In genomic region chr16:64412578-64413280, GRCh38 we compare ENCODE assay signal across 17 cellular contexts.
DNase-seq lines count a peak whose midpoint lies in the region; ATAC-seq and TF ChIP-seq lines count a peak whose summit lies in the region.
"Had no signal": no experiment of that assay in that cellular context is flagged by ENCODE, and none has a peak within 500 bp of the region (broad histone marks: within the 10 kb centered on the region; RNA-seq: fewer than 3 reads in every experiment).

No MANE protein-coding gene starts in this region.

- DNase-seq in AG10803 (ENCODE audit: low read depth) (peak; percentile 74), MG63 (peak; percentile 52), coronary artery (ENCODE audit: low spot score) (no peak), kidney tubule cell (ENCODE audit: low spot score) (peak; percentile 67), glutamatergic neuron (no peak), NCI-H1092 (lab: John Stamatoyannopoulos, UW) (no peak)
- DNase-seq in activated CD4-positive, CD25-positive, alpha-beta regulatory T cell treated with anti-CD3 and anti-CD28 coated beads, Interleukin-2, amount 50 U/mL, for 72 hours: no peak
- DNase-seq: ACHN; activated CD4-positive, alpha-beta memory T cell treated with anti-CD3 and anti-CD28 coated beads, Interleukin-2, amount 10 ng/mL, durations not matched to agents 7 days and 5 days; Calu3; endodermal cell; lower lobe of right lung; NCI-H2081 treated with DMSO at 0.1 percent for 48 hours; SIG-M5 had no signal

- no peak overlapping the region for H3K27ac Mint-ChIP-seq in glutamatergic neuron (ENCODE audit: unreplicated experiment)
- H3K27ac Mint-ChIP-seq: activated CD4-positive, alpha-beta memory T cell treated with anti-CD3 and anti-CD28 coated beads, Interleukin-2, amount 10 ng/mL, durations not matched to agents 7 days and 5 days; activated T-helper 17 cell treated with anti-CD3 and anti-CD28 coated beads, Interleukin-2, amount 50 U/mL, for 72 hours; endodermal cell; neural progenitor cell had no signal

- no peaks in the 10 kb centered on the region for H3K27me3 ChIP-seq in MG63
- H3K27me3 ChIP-seq: neural progenitor cell had no signal

- H3K27ac ChIP-seq in coronary artery: peak overlapping the region; percentile 60 to 68
- H3K27ac ChIP-seq: lower lobe of right lung, neural progenitor cell had no signal

- no peaks in the 10 kb centered on the region for H3K36me3 Mint-ChIP-seq in glutamatergic neuron (ENCODE audit: unreplicated experiment)

- peaks cover 20% of the 10 kb centered on the region for H3K4me1 Mint-ChIP-seq in glutamatergic neuron (ENCODE audit: low read depth, unreplicated experiment)
- H3K4me1 Mint-ChIP-seq: activated T-helper 17 cell treated with anti-CD3 and anti-CD28 coated beads, Interleukin-2, amount 50 U/mL, for 72 hours; neural progenitor cell had no signal

- no peak overlapping the region for H3K4me3 Mint-ChIP-seq in glutamatergic neuron (ENCODE audit: unreplicated experiment)
- H3K4me3 Mint-ChIP-seq: activated CD4-positive, alpha-beta memory T cell treated with anti-CD3 and anti-CD28 coated beads, Interleukin-2, amount 10 ng/mL, durations not matched to agents 7 days and 5 days; activated T-helper 17 cell treated with anti-CD3 and anti-CD28 coated beads, Interleukin-2, amount 50 U/mL, for 72 hours; endodermal cell; neural progenitor cell had no signal

- no peaks in the 10 kb centered on the region for H3K9me3 Mint-ChIP-seq in glutamatergic neuron (ENCODE audit: unreplicated experiment)

- TF ChIP-seq CTCF in AG10803 (conservative IDR thresholded peaks at IDR 0.05; ENCODE audit: low read length): no peak
- no peak for TF ChIP-seq CTCF in coronary artery (IDR thresholded peaks at IDR 0.05)
- no peak for TF ChIP-seq CTCF in glutamatergic neuron (IDR thresholded peaks at IDR 0.05; ENCODE audit: partially characterized antibody, unreplicated experiment)

- no peak for ATAC-seq in HG03108 (IDR thresholded peaks at IDR 0.05; ENCODE audit: unreplicated experiment)
- ATAC-seq: activated T-helper 17 cell treated with anti-CD3 and anti-CD28 coated beads, Interleukin-2, amount 50 U/mL, for 72 hours; lower lobe of right lung had no signal

- no peaks in the 10 kb centered on the region for H3K36me3 ChIP-seq in MG63
- H3K36me3 ChIP-seq: lower lobe of right lung, neural progenitor cell had no signal

- no peak overlapping the region for H3K4me3 ChIP-seq in AG10803 (ENCODE audit: low read length)
- no peak overlapping the region for H3K4me3 ChIP-seq in MG63
- H3K4me3 ChIP-seq in coronary artery: peak overlapping the region; percentile 20
- H3K4me3 ChIP-seq: lower lobe of right lung, neural progenitor cell had no signal

- H3K27me3 Mint-ChIP-seq in glutamatergic neuron (ENCODE audit: unreplicated experiment): no peaks in the 10 kb centered on the region
- H3K27me3 Mint-ChIP-seq: activated CD4-positive, alpha-beta memory T cell treated with anti-CD3 and anti-CD28 coated beads, Interleukin-2, amount 10 ng/mL, durations not matched to agents 7 days and 5 days; activated T-helper 17 cell treated with anti-CD3 and anti-CD28 coated beads, Interleukin-2, amount 50 U/mL, for 72 hours had no signal

- no peaks in the 10 kb centered on the region for H3K9me3 ChIP-seq in MG63
- H3K9me3 ChIP-seq: lower lobe of right lung had no signal

Comparison
In these comparisons a context has a peak if more than half of its experiments do, and no peak if none do; other contexts are left out.
1. DNase-seq: peak in AG10803 (single experiment), MG63 (single experiment) and kidney tubule cell (single experiment); none in coronary artery (single experiment), activated CD4-positive, CD25-positive, alpha-beta regulatory T cell treated with anti-CD3 and anti-CD28 coated beads, Interleukin-2, amount 50 U/mL, for 72 hours (single experiment), glutamatergic neuron (single experiment) and NCI-H1092 (single experiment).